In the genomic region with DNA sequence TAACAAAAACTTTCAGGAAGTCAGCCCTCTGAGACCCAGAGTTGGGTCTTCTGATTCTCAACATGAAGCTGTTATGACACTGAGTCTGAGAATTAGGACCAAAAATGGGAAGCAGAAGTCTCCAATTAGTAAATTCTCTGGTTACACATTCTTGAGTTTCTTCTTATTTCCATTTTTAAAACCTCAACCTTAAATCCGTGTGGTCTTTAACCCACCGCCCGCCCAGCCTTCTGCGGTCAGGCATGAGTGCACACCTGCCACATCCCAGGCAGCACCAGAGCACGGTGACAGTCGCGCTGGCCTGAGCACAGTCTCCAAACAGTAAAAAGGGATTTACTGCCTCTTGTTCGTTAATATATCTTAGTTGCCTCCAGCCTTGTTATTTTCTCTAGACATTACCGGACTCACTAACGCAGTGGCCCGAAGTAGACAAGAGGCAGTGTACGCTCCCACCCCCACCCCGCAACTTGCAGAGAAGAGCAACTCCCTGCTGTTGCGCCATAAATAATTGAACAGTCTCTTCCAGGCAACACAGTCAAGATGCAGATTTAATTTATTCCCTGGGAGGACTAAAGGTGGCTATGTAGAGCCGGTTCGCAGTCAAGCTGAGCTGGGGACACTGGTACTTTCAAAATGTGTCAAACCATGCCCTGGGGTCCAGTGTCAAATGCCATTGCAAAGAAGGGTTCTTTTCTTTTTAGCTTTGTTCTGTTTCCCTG, we compare ENCODE assay signal across 10 cellular contexts.
DNase-seq lines count a peak whose midpoint lies in the region; ATAC-seq lines count a peak whose summit lies in the region.
"Had no signal": no experiment of that assay in that cellular context is flagged by ENCODE, and none has a peak within 500 bp of the region (broad histone marks: within the 10 kb centered on the region; RNA-seq: fewer than 3 reads in every experiment).

No MANE protein-coding gene starts in this region.

- H3K4me3 ChIP-seq in ACC112 (ENCODE audit: low read depth, low read length) (no peak overlapping the region), adipocyte (ENCODE audit: low read length) (peak overlapping the region; percentile 53), muscle layer of colon (ENCODE audit: low read depth in 1 of 2, low read length in 2 of 2) (no peak overlapping the region)

- H3K27me3 ChIP-seq in ACC112 (ENCODE audit: insufficient read depth, low read length) (no peaks in the 10 kb centered on the region), adipocyte (replicated peaks; ENCODE audit: control insufficient read depth, insufficient read depth, low read length) (no peaks in the 10 kb centered on the region), muscle layer of colon (ENCODE audit: control insufficient read depth in 1 of 2, insufficient read depth in 2 of 2, low read length in 2 of 2) (no peaks in the 10 kb centered on the region)

- H3K4me1 ChIP-seq in ACC112 (ENCODE audit: control insufficient read depth, insufficient read depth, low read length, unreplicated experiment): peaks cover 30% of the 10 kb centered on the region
- H3K4me1 ChIP-seq in adipocyte (ENCODE audit: control insufficient read depth, insufficient read depth, low read length): peaks cover 30% of the 10 kb centered on the region
- peaks cover 23% of the 10 kb centered on the region for H3K4me1 ChIP-seq in muscle layer of colon (ENCODE audit: insufficient read depth, low read length)

- H3K9ac ChIP-seq in adipocyte (ENCODE audit: low read length): peak overlapping the region; percentile 55
- no peak overlapping the region for H3K9ac ChIP-seq in muscle layer of colon (ENCODE audit: low read length)

- no peaks in the 10 kb centered on the region for H3K79me2 ChIP-seq in ACC112 (ENCODE audit: control insufficient read depth, insufficient read depth, low read length, unreplicated experiment)

- peak; percentile 57 for ATAC-seq in GM21576 (IDR thresholded peaks at IDR 0.05; ENCODE audit: unreplicated experiment)

- H3K27ac ChIP-seq in ACC112 (ENCODE audit: low read depth, low read length) (peak overlapping the region; percentile 97), muscle layer of colon (ENCODE audit: low read depth, low read length) (peak overlapping the region; percentile 8)
- H3K27ac ChIP-seq: neutrophil, RWPE1 had no signal

- H2AFZ ChIP-seq in ACC112 (ENCODE audit: low read length, unreplicated experiment): no peak overlapping the region

- H3K36me3 ChIP-seq in ACC112 (ENCODE audit: insufficient read depth, low read length): no peaks in the 10 kb centered on the region
- no peaks in the 10 kb centered on the region for H3K36me3 ChIP-seq in adipocyte (ENCODE audit: control insufficient read depth, insufficient read depth, low read length, severe bottlenecking)
- H3K36me3 ChIP-seq in muscle layer of colon (ENCODE audit: insufficient read depth, low read length): no peaks in the 10 kb centered on the region
- H3K36me3 ChIP-seq: neutrophil had no signal

- H3K9me3 ChIP-seq in adipocyte (ENCODE audit: control insufficient read depth, low read length) (no peaks in the 10 kb centered on the region), muscle layer of colon (ENCODE audit: low read length) (no peaks in the 10 kb centered on the region)
- H3K9me3 ChIP-seq: neutrophil had no signal

- DNase-seq in adipocyte (ENCODE audit: low read depth) (peak; percentile 56), DMS 273 treated with DMSO at 0.1 percent for 48 hours (lab: John Stamatoyannopoulos, UW) (no peak), NCI-H2081 treated with DMSO at 0.1 percent for 48 hours (lab: John Stamatoyannopoulos, UW) (no peak)
- no peak for DNase-seq in stimulated activated CD4-positive, alpha-beta T cell treated with anti-CD3 and anti-CD28 coated beads, Interleukin-12 subunit alpha, Interleukin-12 subunit beta, amount 100 ng/mL, for 4 hours
- no peak for DNase-seq in NK-92 treated with Interleukin-12 subunit alpha and Interleukin-12 subunit beta, amount 100 ng/mL, for 24 hours (lab: John Stamatoyannopoulos, UW)
